In genomic region chr1:20151906-20152598, GRCh38 we compare ENCODE assay signal across 8 cellular contexts. TPM values are rescaled to one million over a fixed set of nuclear protein-coding genes. Genes with fewer than 3 reads are reported as not detected.
DNase-seq lines count a peak whose midpoint lies in the region; ATAC-seq and TF ChIP-seq lines count a peak whose summit lies in the region.

No MANE protein-coding gene starts in this region.

- ATAC-seq in GM21526 (IDR thresholded peaks at IDR 0.05; ENCODE audit: low FRiP score, unreplicated experiment) (peak; percentile 82), T-helper 17 cell (peak; percentile 93), right cardiac atrium (peak; percentile 88 to 92), upper lobe of left lung (ENCODE audit: low FRiP score in 2 of 2) (peak; percentile 90 to 94)

- peak overlapping the region; percentile 71 for H3K27ac Mint-ChIP-seq in T-helper 17 cell

- no peaks in the 10 kb centered on the region for H3K4me1 ChIP-seq in BE2C
- H3K4me1 ChIP-seq in right cardiac atrium (ENCODE audit: control insufficient read depth, insufficient read depth, low read length), result peaks cover 2% of the 10 kb centered on the region
- H3K4me1 ChIP-seq in prostate gland (replicated peaks), result no peaks in the 10 kb centered on the region
- peaks cover 18 to 28% (median 26%) of the 10 kb centered on the region in 4 donors for H3K4me1 ChIP-seq in upper lobe of left lung

- no peak for TF ChIP-seq EP300 in upper lobe of left lung (IDR thresholded peaks at IDR 0.05)

- intact Hi-C loops in right cardiac atrium (cut with DNase I) (loop anchor here (2.0 to 10.0 kb wide), 7 partner anchors 47 to 235 kb away; partner anchors contain the start of genes PLA2G2A (in 4 of the 4) and PLA2G2E (in 1 of the 4)), prostate gland (cut with DNase I) (loop anchor here (5.0 kb wide), 3 partner anchors 50 to 235 kb away; no protein-coding TSS in a partner anchor)

- H3K4me3 Mint-ChIP-seq in T-helper 17 cell, result peak overlapping the region; percentile 93

- H3K27me3 ChIP-seq in BE2C (no peaks in the 10 kb centered on the region), right cardiac atrium (ENCODE audit: control insufficient read depth, insufficient read depth) (no peaks in the 10 kb centered on the region), prostate gland (replicated peaks; ENCODE audit: insufficient read depth) (no peaks in the 10 kb centered on the region), upper lobe of left lung (no peaks in the 10 kb centered on the region)

- 6% methylated on average over 29 of the region's 29 CpGs for WGBS in right cardiac atrium
- WGBS in prostate gland, result 7% methylated on average over 24 of the region's 29 CpGs
- WGBS in upper lobe of left lung, 2 donors, result 7 to 22% methylated on average over 10 to 29 of the region's 29 CpGs

- no peaks in the 10 kb centered on the region for H3K36me3 Mint-ChIP-seq in T-helper 17 cell (ENCODE audit: low read depth)

- H3K27me3 Mint-ChIP-seq in T-helper 17 cell, result no peaks in the 10 kb centered on the region

- DNase-seq in BE2C (peak; percentile 80), NCI-H1048 (lab: John Stamatoyannopoulos, UW) (peak; percentile 23), T-helper 17 cell (peak; percentile 58 to 67 (median 61)), amniotic stem cell (lab: John Stamatoyannopoulos, UW) (peak; percentile 60), right cardiac atrium (peak; percentile 93 to 96 (median 96)), prostate gland (ENCODE audit: low spot score) (peak; percentile 59), upper lobe of left lung (peak; percentile 78 to 85)

- H3K9me3 ChIP-seq in BE2C (no peaks in the 10 kb centered on the region), T-helper 17 cell (ENCODE audit: control insufficient read depth, low read length, poor library complexity, severe bottlenecking) (no peaks in the 10 kb centered on the region), right cardiac atrium (ENCODE audit: control insufficient read depth, low read length) (no peaks in the 10 kb centered on the region), prostate gland (no peaks in the 10 kb centered on the region), upper lobe of left lung (no peaks in the 10 kb centered on the region)

- H3K27ac ChIP-seq in right cardiac atrium (ENCODE audit: low read length) (no peak overlapping the region), prostate gland (peak overlapping the region in 1 of 2 donors; percentile 30), upper lobe of left lung (peak overlapping the region; percentile 71 to 83 (median 76))

- peak; percentile 59 for TF ChIP-seq CTCF in BE2C (IDR thresholded peaks at IDR 0.05; ENCODE audit: low read depth, low read length)
- TF ChIP-seq CTCF in prostate gland (IDR thresholded peaks at IDR 0.05), result peak; percentile 86 to 96 (median 92)
- TF ChIP-seq CTCF in upper lobe of left lung (IDR thresholded peaks at IDR 0.05), result peak; percentile 92 to 97 (median 94)

- H3K36me3 ChIP-seq in BE2C, result no peaks in the 10 kb centered on the region
- H3K36me3 ChIP-seq in prostate gland, result no peaks in the 10 kb centered on the region
- no peaks in the 10 kb centered on the region for H3K36me3 ChIP-seq in upper lobe of left lung

- peaks cover 15% of the 10 kb centered on the region for H3K4me1 Mint-ChIP-seq in T-helper 17 cell

- TF ChIP-seq POLR2A in prostate gland (IDR thresholded peaks at IDR 0.05), result no peak
- TF ChIP-seq POLR2A in upper lobe of left lung (IDR thresholded peaks at IDR 0.05), result no peak

- peak overlapping the region; percentile 57 for H3K4me3 ChIP-seq in BE2C (ENCODE audit: low read depth, low read length)
- H3K4me3 ChIP-seq in right cardiac atrium (ENCODE audit: low read length), result no peak overlapping the region
- peak overlapping the region; percentile 11 to 29 for H3K4me3 ChIP-seq in prostate gland
- peak overlapping the region in 3 of 4 donors; percentile 17 to 35 (median 32) for H3K4me3 ChIP-seq in upper lobe of left lung

RNA-seq across cellular contexts. Expression of gene PLA2G2F, which starts 12.9 kb away (rescaled TPM):
- not detected for polyA plus RNA-seq in BE2C (2012; ENCODE audit: insufficient read depth, insufficient read length, low read depth)
- not detected for total RNA-seq in T-helper 17 cell
- not detected for total RNA-seq in right cardiac atrium
- polyA plus RNA-seq in right cardiac atrium, result not detected
- total RNA-seq in prostate gland, result under 1 TPM; 0.23 TPM
- not detected for total RNA-seq in upper lobe of left lung

RNA-seq across cellular contexts. Expression of gene PLA2G2D, which starts 32.7 kb away (rescaled TPM):
- polyA plus RNA-seq in BE2C (2012; ENCODE audit: insufficient read depth, insufficient read length, low read depth), result 0.26 TPM
- total RNA-seq in T-helper 17 cell (not detected), right cardiac atrium (not detected), prostate gland (not detected), upper lobe of left lung (under 1 TPM in 2 of 6 donors, not detected in 4; 0.13 to 0.29 TPM)
- not detected for polyA plus RNA-seq in right cardiac atrium

RNA-seq across cellular contexts. Expression of gene UBXN10, which starts 33.8 kb away (rescaled TPM):
- polyA plus RNA-seq in BE2C (2012; ENCODE audit: insufficient read depth, insufficient read length, low read depth), result 1.2 TPM
- total RNA-seq in T-helper 17 cell, result 1 to 10 TPM in 1 of 2 donors, under 1 TPM in 1; 0.81 to 1.0 TPM
- total RNA-seq in right cardiac atrium, result 1 to 10 TPM; 4.7 to 6.3 (median 5.5) TPM
- 3.2 TPM for polyA plus RNA-seq in right cardiac atrium
- total RNA-seq in prostate gland, result 10 to 100 TPM in 1 of 2 donors, 1 to 10 TPM in 1; 1.6 to 10.6 TPM
- total RNA-seq in upper lobe of left lung, result 10 to 100 TPM in 1 of 6 donors, 1 to 10 TPM in 4, under 1 TPM in 1; 0.86 to 29.8 (median 6.5) TPM

RNA-seq across cellular contexts. Expression of gene PLA2G2C, which starts 34.3 kb away (rescaled TPM):
- polyA plus RNA-seq in BE2C (2012; ENCODE audit: insufficient read depth, insufficient read length, low read depth), result not detected
- total RNA-seq in T-helper 17 cell (under 1 TPM in 1 of 2 donors, not detected in 1; 0.25 TPM), right cardiac atrium (under 1 TPM in 1 of 4 donors, not detected in 3; 0.31 TPM), prostate gland (under 1 TPM in 1 of 2 donors, not detected in 1; 0.23 TPM), upper lobe of left lung (under 1 TPM in 1 of 6 donors, not detected in 5; 0.30 TPM)
- polyA plus RNA-seq in right cardiac atrium, result 0.02 TPM

Comparison
In these comparisons a context has a peak if more than half of its experiments do, and no peak if none do; other contexts are left out.
1. DNase-seq: peak in every context shown above with its lines; median percentile 96 in right cardiac atrium; 82 in upper lobe of left lung; 80 in BE2C; 61 in T-helper 17 cell; 60 in amniotic stem cell; 59 in prostate gland; 23 in NCI-H1048.